1 cellular context compared by ENCODE assay signal in genomic region chr10:72315054-72315453, GRCh38.
TF ChIP-seq lines count a peak whose summit lies in the region.

No MANE protein-coding gene starts in this region.

TF ChIP-seq in HepG2, 621 proteins besides CTCF, POLR2A, EP300 and RAD21 (continued from another document):
- TF ChIP-seq ZNF260 (CRISPR knock-in tag; IDR thresholded peaks at IDR 0.05; ENCODE audit: borderline replicate concordance, low read depth) (no peak), YY1 (IDR thresholded peaks at IDR 0.05; ENCODE audit: insufficient read depth, insufficient replicate concordance, low read depth, low read length) (no peak), MTF2 (CRISPR knock-in tag; IDR thresholded peaks at IDR 0.05; ENCODE audit: borderline replicate concordance) (no peak), TCF7 (IDR thresholded peaks at IDR 0.05; ENCODE audit: low read depth) (no peak), IKZF4 (CRISPR knock-in tag; IDR thresholded peaks at IDR 0.05; ENCODE audit: borderline replicate concordance, low read depth, not compliant biosample characterization) (no peak), FLYWCH1 (CRISPR knock-in tag; IDR thresholded peaks at IDR 0.05) (no peak), KLF6 (CRISPR knock-in tag; IDR thresholded peaks at IDR 0.05) (no peak), KLF9 (CRISPR knock-in tag; IDR thresholded peaks at IDR 0.05; ENCODE audit: low read depth) (no peak)
